ENCODE assay signal across 21 cellular contexts in genomic region chr12:60451457-60451856, GRCh38.
DNase-seq lines count a peak whose midpoint lies in the region; ATAC-seq, FAIRE-seq and TF ChIP-seq lines count a peak whose summit lies in the region.
"Had no signal": no experiment of that assay in that cellular context is flagged by ENCODE, and none has a peak within 500 bp of the region (broad histone marks: within the 10 kb centered on the region; RNA-seq: fewer than 3 reads in every experiment).

No MANE protein-coding gene starts in this region.

- no peak for FAIRE-seq in pancreas (lab: Jason Lieb, UNC)
- FAIRE-seq: A204.1, GM12892, H54 had no signal

- no peaks in the 10 kb centered on the region for H3K79me2 ChIP-seq in PC-9 (ENCODE audit: low read depth)

- H4K20me1 ChIP-seq in PC-9 (ENCODE audit: insufficient read depth), result no peaks in the 10 kb centered on the region
- H4K20me1 ChIP-seq: BLaER1 had no signal

- no peak for TF ChIP-seq CTCF in PC-9 (conservative IDR thresholded peaks at IDR 0.05)
- no peak for TF ChIP-seq CTCF in pancreas (IDR thresholded peaks at IDR 0.05)

- ATAC-seq in pancreas, result peak in 3 of 4 donors; percentile 48 to 67 (median 62)
- ATAC-seq: CD8-positive, alpha-beta T cell had no signal

- no peaks in the 10 kb centered on the region for H3K27me3 ChIP-seq in PC-9 (ENCODE audit: insufficient read depth, low read depth)
- no peaks in the 10 kb centered on the region for H3K27me3 ChIP-seq in pancreas
- H3K27me3 ChIP-seq: BLaER1 had no signal

- H3K9me3 ChIP-seq in PC-9 (ENCODE audit: insufficient read depth, low read depth), result no peaks in the 10 kb centered on the region
- H3K9me3 ChIP-seq in pancreas, result no peaks in the 10 kb centered on the region
- H3K9me3 ChIP-seq: BLaER1, Caco-2, HAP-1 had no signal

- H3K36me3 ChIP-seq in PC-9 (ENCODE audit: low read depth) (no peaks in the 10 kb centered on the region), pancreas (no peaks in the 10 kb centered on the region)
- H3K36me3 ChIP-seq: BLaER1, HAP-1 had no signal

- no peak overlapping the region for H3K4me2 ChIP-seq in PC-9
- H3K4me2 ChIP-seq: BLaER1 had no signal

- CTCF ChIA-PET in PC-9 (lab: Charles Lee), result no interaction called here

- H3K27ac ChIP-seq in PC-9, result no peak overlapping the region
- no peak overlapping the region for H3K27ac ChIP-seq in pancreas
- H3K27ac ChIP-seq: 22Rv1, BLaER1, C4-2B had no signal

- H3K4me3 ChIP-seq in PC-9 (no peak overlapping the region), pancreas (no peak overlapping the region)
- H3K4me3 ChIP-seq: BLaER1, HAP-1 had no signal

- peak; percentile 63 for DNase-seq in DMS53 (lab: John Stamatoyannopoulos, UW)
- DNase-seq in HuH-7.5 (ENCODE audit: low spot score), result peak; percentile 3
- no peak for DNase-seq in PC-9
- DNase-seq in pancreas, result no peak
- DNase-seq in NCI-H446 treated with DMSO at 0.1 percent for 48 hours (lab: John Stamatoyannopoulos, UW), result no peak
- no peak for DNase-seq in SK-N-DZ (ENCODE audit: low spot score)
- DNase-seq in pons (ENCODE audit: low spot score), result no peak
- DNase-seq: Caco-2; CD4-positive, CD25-positive, alpha-beta regulatory T cell; CD8-positive, alpha-beta T cell; DMS153; DMS79 treated with DMSO at 0.1 percent for 48 hours; GOT3; HFFc6 had no signal

- H2AFZ ChIP-seq in PC-9, result 0 out of 2 replicates have a peak overlapping the region, but pooled peaks have one; percentile 43

- no peaks in the 10 kb centered on the region for H3K9me2 ChIP-seq in PC-9 (ENCODE audit: insufficient read depth)

- H3K4me1 ChIP-seq in PC-9 (replicated peaks; ENCODE audit: insufficient read depth), result no peaks in the 10 kb centered on the region
- H3K4me1 ChIP-seq in pancreas, result no peaks in the 10 kb centered on the region
- H3K4me1 ChIP-seq: BLaER1, HAP-1 had no signal

- intact Hi-C loops in PC-9 (cut with micrococcal nuclease; ENCODE audit: unreplicated experiment), result loop anchor here (5.0 kb wide), 1 partner anchor 231 kb away; no protein-coding TSS in a partner anchor
- intact Hi-C loops in pancreas (cut with DNase I), result no loop called here

- POLR2A ChIA-PET in PC-9 (lab: Charles Lee; ENCODE audit: unreplicated experiment), result no interaction called here

- no peaks in the 10 kb centered on the region for H3F3A ChIP-seq in PC-9 (ENCODE audit: insufficient read depth, low read depth)

- no TSS peak for BruUV-seq in PC-9 (replicated peaks; lab: Mats Ljungman, UMichigan)

Comparison
In these comparisons a context has a peak if more than half of its experiments do, and no peak if none do; other contexts are left out.
1. DNase-seq: peak in DMS53 (single experiment) and HuH-7.5 (single experiment); none in PC-9 (0 of 2), pancreas (0 of 6), NCI-H446 treated with DMSO at 0.1 percent for 48 hours (single experiment), SK-N-DZ (single experiment) and pons (single experiment).